Comparison of ENCODE assay signal across 10 cellular contexts in the genomic region with DNA sequence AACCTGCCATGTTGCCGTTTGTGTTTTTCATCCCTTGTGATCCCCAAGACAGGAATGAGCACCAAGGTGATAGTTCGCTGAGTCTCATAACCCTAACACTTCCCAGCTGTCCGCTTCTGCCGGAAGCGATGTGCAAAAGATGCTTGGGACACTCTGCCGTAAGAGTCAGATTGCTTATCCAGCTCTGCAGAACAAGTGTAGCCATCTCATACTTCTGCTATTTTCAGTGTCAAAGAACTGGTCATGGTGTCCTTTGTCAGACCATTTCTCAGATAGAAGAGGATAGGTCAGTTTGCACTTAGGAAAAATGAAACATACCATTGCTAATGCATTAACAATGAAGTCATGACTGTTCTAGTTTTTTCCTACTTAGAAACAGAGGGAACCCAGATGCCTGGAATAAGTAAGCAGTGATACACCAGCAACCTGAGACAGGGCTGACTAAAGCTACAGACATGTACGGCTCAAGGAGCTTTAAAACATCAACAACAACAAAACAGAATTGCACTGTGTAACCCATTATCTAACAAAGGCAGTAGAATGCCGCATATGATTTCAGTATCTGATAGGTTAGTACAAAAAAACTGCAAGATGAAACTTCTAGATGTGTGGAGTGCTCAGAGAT. TPM values are rescaled to one million over a fixed set of nuclear protein-coding genes. Genes with fewer than 3 reads are reported as not detected.
A peak's percentile ranks its signal among the peaks of the same experiment; 100 is the strongest.
DNase-seq lines count a peak whose midpoint lies in the region; ATAC-seq and TF ChIP-seq lines count a peak whose summit lies in the region.
"Had no signal": no experiment of that assay in that cellular context is flagged by ENCODE, and none has a peak within 500 bp of the region (broad histone marks: within the 10 kb centered on the region; RNA-seq: fewer than 3 reads in every experiment).

No MANE protein-coding gene starts in this region.

- H3K4me3 ChIP-seq in dorsolateral prefrontal cortex (peak overlapping the region in 52 of 59 donors; percentile 2 to 66 (median 39)), mesendoderm (ENCODE audit: low read length) (no peak overlapping the region)
- H3K4me3 ChIP-seq: BLaER1 treated with 17β-estradiol and CSF1 and Interleukin-3, amounts not matched to agents 10 nM and 100 nM; HAP-1 had no signal

- H3K4me2 ChIP-seq in mesendoderm (ENCODE audit: low read length) = no peak overlapping the region

- no peak overlapping the region for H2AK5ac ChIP-seq in mesendoderm (ENCODE audit: low read length)

- WGBS in mesendoderm (ENCODE audit: extremely low coverage, insufficient coverage, low lambda C conversion rate) = no CpG with 5 or more reads among the region's 8 CpGs

- peak overlapping the region; percentile 38 for H2BK5ac ChIP-seq in mesendoderm (ENCODE audit: low read length)

- H3K27ac ChIP-seq in dorsolateral prefrontal cortex = peak overlapping the region in 58 of 59 donors; percentile 61 to 100 (median 94)
- no peak overlapping the region for H3K27ac ChIP-seq in mesendoderm (ENCODE audit: low read depth, low read length)
- H3K27ac ChIP-seq: BLaER1 treated with 17β-estradiol and CSF1 and Interleukin-3, amounts not matched to agents 10 nM and 100 nM had no signal

- peaks cover 5% of the 10 kb centered on the region for H3K79me1 ChIP-seq in mesendoderm (ENCODE audit: low read length)

- H3K9ac ChIP-seq in mesendoderm (ENCODE audit: low read length) = no peak overlapping the region
- H3K9ac ChIP-seq: BLaER1 treated with 17β-estradiol and CSF1 and Interleukin-3, amounts not matched to agents 10 nM and 100 nM had no signal

- peak in 1 of 56 donors; percentile 10 for TF ChIP-seq CTCF in dorsolateral prefrontal cortex (IDR thresholded peaks at IDR 0.05 in 54 of 56, conservative IDR thresholded peaks at IDR 0.05 in 2 of 56; ENCODE audit: low read depth in 1 of 56, partially characterized antibody in 56 of 56)

- H4K5ac ChIP-seq in mesendoderm (ENCODE audit: low read length) = no peak overlapping the region

- H3K36me3 ChIP-seq in mesendoderm (ENCODE audit: control insufficient read depth, insufficient read depth, low read length) = no peaks in the 10 kb centered on the region
- H3K36me3 ChIP-seq: BLaER1 treated with 17β-estradiol and CSF1 and Interleukin-3, amounts not matched to agents 10 nM and 100 nM; HAP-1 had no signal

- no peak overlapping the region for H4K8ac ChIP-seq in mesendoderm (ENCODE audit: low read depth, low read length)

- no peak overlapping the region for H3K56ac ChIP-seq in mesendoderm (ENCODE audit: low read length)

- peak; percentile 32 for ATAC-seq in Right ventricle myocardium inferior
- ATAC-seq in HG02885 (IDR thresholded peaks at IDR 0.05; ENCODE audit: poor library complexity, unreplicated experiment) = no peak
- no peak for ATAC-seq in HG03571 (IDR thresholded peaks at IDR 0.05; ENCODE audit: unreplicated experiment)

- H3K23ac ChIP-seq in mesendoderm (ENCODE audit: low read length) = no peak overlapping the region

- H3K4me1 ChIP-seq in mesendoderm (ENCODE audit: control insufficient read depth, low read depth, low read length) = peaks cover 10% of the 10 kb centered on the region

- H3K79me2 ChIP-seq in mesendoderm (ENCODE audit: control insufficient read depth, insufficient read depth, low read length) = peaks cover 2% of the 10 kb centered on the region

- no peak overlapping the region for H3K18ac ChIP-seq in mesendoderm (ENCODE audit: low read length)

- H2BK120ac ChIP-seq in mesendoderm (ENCODE audit: low read depth, low read length) = no peak overlapping the region

- H3K27me3 ChIP-seq in dorsolateral prefrontal cortex = no peaks in the 10 kb centered on the region
- H3K27me3 ChIP-seq in mesendoderm (ENCODE audit: insufficient read depth, low read length, poor library complexity) = no peaks in the 10 kb centered on the region
- H3K27me3 ChIP-seq: BLaER1 treated with 17β-estradiol and CSF1 and Interleukin-3, amounts not matched to agents 10 nM and 100 nM had no signal

- intact Hi-C loops in Right ventricle myocardium inferior (cut with DNase I) = loop anchor here (5.0 kb wide), 2 partner anchors 92 to 123 kb away; no protein-coding TSS in a partner anchor
- intact Hi-C loops in cardiac septum (cut with DNase I) = no loop called here
- intact Hi-C loops in dorsolateral prefrontal cortex (cut with DNase I) = no loop called here

- H3K4ac ChIP-seq in mesendoderm (ENCODE audit: low read depth, low read length) = no peak overlapping the region

- no peak overlapping the region for H2BK15ac ChIP-seq in mesendoderm (replicated peaks; ENCODE audit: low read depth)

- DNase-seq in Right ventricle myocardium inferior (ENCODE audit: missing footprints) (no peak), cardiac septum (ENCODE audit: low spot score) (no peak), dorsolateral prefrontal cortex (no peak), mesendoderm (peak; percentile 90), activated gamma-delta T cell treated with Interleukin-2 at 50 U/mL for 16 hours (no peak)
- DNase-seq in activated naive CD4-positive, alpha-beta T cell (lab: John Stamatoyannopoulos, UW) = no peak

RNA-seq across cellular contexts. Expression of gene SCHIP1, which starts 15.0 kb away (rescaled TPM):
- total RNA-seq in Right ventricle myocardium inferior (55.5 TPM), cardiac septum (52.3 TPM), dorsolateral prefrontal cortex (100 to 1,000 TPM in 47 of 120 experiments, 10 to 100 TPM in 73; 43.3 to 151 (median 93.9) TPM)
- 6.3 TPM for polyA plus RNA-seq in mesendoderm (2013, experiment 1 of 2)
- 7.4 TPM for polyA plus RNA-seq in mesendoderm (2013, experiment 2 of 2)
